Comparison of ENCODE assay signal across 9 cellular contexts in genomic region chr4:128854433-128854832, GRCh38. TPM values are rescaled to one million over a fixed set of nuclear protein-coding genes. Genes with fewer than 3 reads are reported as not detected.
DNase-seq lines count a peak whose midpoint lies in the region; ATAC-seq, FAIRE-seq and TF ChIP-seq lines count a peak whose summit lies in the region.
"Had no signal": no experiment of that assay in that cellular context is flagged by ENCODE, and none has a peak within 500 bp of the region (broad histone marks: within the 10 kb centered on the region; RNA-seq: fewer than 3 reads in every experiment).

No MANE protein-coding gene starts in this region.

- intact Hi-C loops in activated CD4-positive, alpha-beta T cell treated with anti-CD3 and anti-CD28 coated beads, Interleukin-2, amount 10 ng/mL, durations not matched to agents 24 days and 14 days (cut with micrococcal nuclease) = loop anchor here (1.0 kb wide), 1 partner anchor 8 kb away; no protein-coding TSS in a partner anchor

- H3K27ac Mint-ChIP-seq in activated CD4-positive, alpha-beta T cell treated with anti-CD3 and anti-CD28 coated beads, Interleukin-2, amount 10 ng/mL, durations not matched to agents 24 days and 14 days = peak overlapping the region; percentile 79
- H3K27ac Mint-ChIP-seq in activated CD8-positive, alpha-beta T cell treated with anti-CD3 and anti-CD28 coated beads, Interleukin-2, amount 10 ng/mL, durations not matched to agents 7 days and 5 days = peak overlapping the region; percentile 80

- H3K27me3 ChIP-seq in small intestine (ENCODE audit: control insufficient read depth in 2 of 2, insufficient read depth in 2 of 2, low read length in 2 of 2) = no peaks in the 10 kb centered on the region

- H3K4me3 ChIP-seq in small intestine (ENCODE audit: low read depth in 1 of 2, low read length in 2 of 2) = no peak overlapping the region

- H3K36me3 Mint-ChIP-seq in activated CD4-positive, alpha-beta T cell treated with anti-CD3 and anti-CD28 coated beads, Interleukin-2, amount 10 ng/mL, durations not matched to agents 24 days and 14 days (ENCODE audit: low read depth) = peaks cover 72% of the 10 kb centered on the region
- H3K36me3 Mint-ChIP-seq in activated CD8-positive, alpha-beta T cell treated with anti-CD3 and anti-CD28 coated beads, Interleukin-2, amount 10 ng/mL, durations not matched to agents 7 days and 5 days (ENCODE audit: low read depth) = peaks cover 74% of the 10 kb centered on the region

- H3K9me3 ChIP-seq in small intestine (ENCODE audit: control insufficient read depth, low read depth) = no peaks in the 10 kb centered on the region

- peaks cover 28% of the 10 kb centered on the region for H3K4me1 Mint-ChIP-seq in activated CD4-positive, alpha-beta T cell treated with anti-CD3 and anti-CD28 coated beads, Interleukin-2, amount 10 ng/mL, durations not matched to agents 24 days and 14 days
- H3K4me1 Mint-ChIP-seq in activated CD8-positive, alpha-beta T cell treated with anti-CD3 and anti-CD28 coated beads, Interleukin-2, amount 10 ng/mL, durations not matched to agents 7 days and 5 days (ENCODE audit: low read depth) = peaks cover 54% of the 10 kb centered on the region

- ATAC-seq in HG02981 (IDR thresholded peaks at IDR 0.05; ENCODE audit: unreplicated experiment) = peak; percentile 60
- ATAC-seq in activated CD8-positive, alpha-beta T cell treated with anti-CD3 and anti-CD28 coated beads, Interleukin-2, amount 10 ng/mL, durations not matched to agents 7 days and 5 days = peak; percentile 96

- no peak for FAIRE-seq in small intestine (lab: Jason Lieb, UNC)
- FAIRE-seq: keratinocyte had no signal

- no peak for TF ChIP-seq POLR2A in erythroblast (IDR thresholded peaks at IDR 0.05; ENCODE audit: low read length)

- CTCF ChIA-PET in activated CD8-positive, alpha-beta T cell treated with anti-CD3 and anti-CD28 coated beads, Interleukin-2, amount 10 ng/mL, durations not matched to agents 7 days and 5 days (lab: Charles Lee) = interaction anchor here (0.9 to 2.6 kb wide), 8 partner anchors 9 to 239 kb away, joined by 3 to 18 read pairs (median 5); partner anchors contain the start of gene SCLT1

- H3K4me3 Mint-ChIP-seq in activated CD4-positive, alpha-beta T cell treated with anti-CD3 and anti-CD28 coated beads, Interleukin-2, amount 10 ng/mL, durations not matched to agents 24 days and 14 days = peak overlapping the region; percentile 73
- H3K4me3 Mint-ChIP-seq in activated CD8-positive, alpha-beta T cell treated with anti-CD3 and anti-CD28 coated beads, Interleukin-2, amount 10 ng/mL, durations not matched to agents 7 days and 5 days = peak overlapping the region; percentile 47

- peak; percentile 79 for DNase-seq in activated CD4-positive, alpha-beta T cell treated with anti-CD3 and anti-CD28 coated beads, Interleukin-2, amount 10 ng/mL, durations not matched to agents 24 days and 14 days
- DNase-seq in activated CD4-positive, alpha-beta T cell treated with anti-CD3 and anti-CD28 coated beads, Interleukin-2, amount 50 U/mL, for 1 hour = no peak
- peak; percentile 57 for DNase-seq in activated CD8-positive, alpha-beta T cell treated with anti-CD3 and anti-CD28 coated beads, Interleukin-2, amount 10 ng/mL, durations not matched to agents 7 days and 5 days
- DNase-seq in small intestine (peak; percentile 30), erythroblast (lab: John Stamatoyannopoulos, UW) (no peak), hippocampal formation (lab: John Stamatoyannopoulos, UW) (no peak), NCI-H2081 (lab: John Stamatoyannopoulos, UW) (no peak)

- no peaks in the 10 kb centered on the region for H3K27me3 Mint-ChIP-seq in activated CD4-positive, alpha-beta T cell treated with anti-CD3 and anti-CD28 coated beads, Interleukin-2, amount 10 ng/mL, durations not matched to agents 24 days and 14 days
- no peaks in the 10 kb centered on the region for H3K27me3 Mint-ChIP-seq in activated CD8-positive, alpha-beta T cell treated with anti-CD3 and anti-CD28 coated beads, Interleukin-2, amount 10 ng/mL, durations not matched to agents 7 days and 5 days (ENCODE audit: low read depth)

- WGBS in small intestine, 3 donors = 54 to 65% (median 56%) methylated on average over 6 of the region's 6 CpGs

- H3K27ac ChIP-seq in small intestine (ENCODE audit: low read depth in 1 of 2, low read length in 1 of 2) = no peak overlapping the region

- peaks cover 10 to 36% of the 10 kb centered on the region in 2 donors for H3K36me3 ChIP-seq in small intestine (ENCODE audit: control insufficient read depth in 2 of 2, insufficient read depth in 2 of 2, low read length in 2 of 2)

- H3K9me3 Mint-ChIP-seq in activated CD4-positive, alpha-beta T cell treated with anti-CD3 and anti-CD28 coated beads, Interleukin-2, amount 10 ng/mL, durations not matched to agents 24 days and 14 days = no peaks in the 10 kb centered on the region
- no peaks in the 10 kb centered on the region for H3K9me3 Mint-ChIP-seq in activated CD8-positive, alpha-beta T cell treated with anti-CD3 and anti-CD28 coated beads, Interleukin-2, amount 10 ng/mL, durations not matched to agents 7 days and 5 days (ENCODE audit: insufficient read depth)

- no peaks in the 10 kb centered on the region for H3K4me1 ChIP-seq in small intestine (ENCODE audit: control insufficient read depth in 2 of 2, insufficient read depth in 1 of 2, low read depth in 1 of 2, low read length in 1 of 2)

- POLR2A ChIA-PET in activated CD8-positive, alpha-beta T cell treated with anti-CD3 and anti-CD28 coated beads, Interleukin-2, amount 10 ng/mL, durations not matched to agents 7 days and 5 days (lab: Charles Lee) = interaction anchor here (1.2 to 2.9 kb wide), 5 partner anchors 36 to 239 kb away, joined by 3 to 29 read pairs (median 5); partner anchors contain the start of genes JADE1 and SCLT1

RNA-seq across cellular contexts. Expression of gene JADE1, which starts 44.9 kb away (rescaled TPM):
- 42.6 and 47.0 TPM in 2 replicates for total RNA-seq in activated CD4-positive, alpha-beta T cell treated with anti-CD3 and anti-CD28 coated beads, Interleukin-2, amount 10 ng/mL, durations not matched to agents 24 days and 14 days
- total RNA-seq in activated CD8-positive, alpha-beta T cell treated with anti-CD3 and anti-CD28 coated beads, Interleukin-2, amount 10 ng/mL, durations not matched to agents 7 days and 5 days = 10 to 100 TPM; 33.5 to 36.0 TPM
- 10 to 100 TPM in 2 of 3 donors, 1 to 10 TPM in 1; 6.2 to 14.2 (median 11.2) TPM for polyA plus RNA-seq in small intestine

Comparison
In these comparisons a context has a peak if more than half of its experiments do, and no peak if none do; other contexts are left out.
1. DNase-seq: peak in activated CD4-positive, alpha-beta T cell treated with anti-CD3 and anti-CD28 coated beads, Interleukin-2, amount 10 ng/mL, durations not matched to agents 24 days and 14 days (single experiment), activated CD8-positive, alpha-beta T cell treated with anti-CD3 and anti-CD28 coated beads, Interleukin-2, amount 10 ng/mL, durations not matched to agents 7 days and 5 days (single experiment) and small intestine (single experiment); none in activated CD4-positive, alpha-beta T cell treated with anti-CD3 and anti-CD28 coated beads, Interleukin-2, amount 50 U/mL, for 1 hour (single experiment), erythroblast (0 of 2), hippocampal formation (0 of 2) and NCI-H2081 (0 of 2).